In genomic region chr2:60499651-60500300, GRCh38 we compare ENCODE assay signal across 14 cellular contexts. TPM values are rescaled to one million over a fixed set of nuclear protein-coding genes. Genes with fewer than 3 reads are reported as not detected.
A peak's percentile ranks its signal among the peaks of the same experiment; 100 is the strongest.
DNase-seq lines count a peak whose midpoint lies in the region; ATAC-seq and TF ChIP-seq lines count a peak whose summit lies in the region.
"Had no signal": no experiment of that assay in that cellular context is flagged by ENCODE, and none has a peak within 500 bp of the region (broad histone marks: within the 10 kb centered on the region; RNA-seq: fewer than 3 reads in every experiment).

No MANE protein-coding gene starts in this region.

- peak overlapping the region; percentile 59 for H3K27ac Mint-ChIP-seq in mesothelial cell of epicardium

- H3K9me3 Mint-ChIP-seq in mesothelial cell of epicardium, result no peaks in the 10 kb centered on the region

- H3K4me3 Mint-ChIP-seq in mesothelial cell of epicardium, result no peak overlapping the region

- H3K27me3 Mint-ChIP-seq in mesothelial cell of epicardium (ENCODE audit: low read depth), result no peaks in the 10 kb centered on the region

- TF ChIP-seq CTCF in VCaP (conservative IDR thresholded peaks at IDR 0.05) (no peak), mesothelial cell of epicardium (IDR thresholded peaks at IDR 0.05; ENCODE audit: unreplicated experiment) (no peak)

- peaks cover 56% of the 10 kb centered on the region for H3K4me1 Mint-ChIP-seq in mesothelial cell of epicardium

- H3K27ac ChIP-seq in VCaP, result peak overlapping the region; percentile 97
- H3K27ac ChIP-seq: parathyroid adenoma, SJSA1 had no signal

- DNase-seq in DMS 273 (lab: John Stamatoyannopoulos, UW; ENCODE audit: unreplicated experiment) (peak; percentile 72), HPDE6-E6E7 (ENCODE audit: extremely low spot score) (peak; percentile 50), mesothelial cell of epicardium (ENCODE audit: low spot score in 2 of 2, unreplicated experiment in 2 of 2) (no peak), SHP77 (lab: John Stamatoyannopoulos, UW) (no peak), SK-N-DZ (ENCODE audit: low spot score) (no peak)
- no peak for DNase-seq in stimulated activated CD4-positive, alpha-beta T cell treated with anti-CD3 and anti-CD28 coated beads, Interleukin-2, amount 100 ng/mL, for 24 hours
- DNase-seq: activated gamma-delta T cell; NCI-H1436 treated with DMSO at 0.1 percent for 48 hours; NK-92 treated with Interleukin-12 subunit alpha and Interleukin-12 subunit beta, amount 100 ng/mL, for 24 hours had no signal

- peaks cover 8% of the 10 kb centered on the region for H3K36me3 Mint-ChIP-seq in mesothelial cell of epicardium

- ATAC-seq in GM18861 (IDR thresholded peaks at IDR 0.05; ENCODE audit: unreplicated experiment), result no peak
- ATAC-seq: K562 had no signal

RNA-seq across cellular contexts. Expression of gene BCL11A, which starts 53.7 kb away (rescaled TPM):
- total RNA-seq in mesothelial cell of epicardium, result 139 to 142 TPM (median 141 TPM) in 3 replicates
- polyA plus RNA-seq in SK-N-DZ (2014; cell fraction: cytosol; rRNA removed), result 12.0 and 17.2 TPM in 2 replicates
- 20.7 and 24.1 TPM in 2 replicates for polyA plus RNA-seq in SK-N-DZ (2014; cell fraction: nucleus; rRNA removed)
- polyA plus RNA-seq: K562 had no signal

Comparison
In these comparisons a context has a peak if more than half of its experiments do, and no peak if none do; other contexts are left out.
1. DNase-seq: peak in DMS 273 (single experiment) and HPDE6-E6E7 (single experiment); none in mesothelial cell of epicardium (0 of 2), stimulated activated CD4-positive, alpha-beta T cell treated with anti-CD3 and anti-CD28 coated beads, Interleukin-2, amount 100 ng/mL, for 24 hours (0 of 2), SHP77 (0 of 2) and SK-N-DZ (single experiment).